ENCODE assay signal across 17 cellular contexts in genomic region chr10:55370021-55370420, GRCh38.
DNase-seq lines count a peak whose midpoint lies in the region; ATAC-seq and TF ChIP-seq lines count a peak whose summit lies in the region.
"Had no signal": no experiment of that assay in that cellular context is flagged by ENCODE, and none has a peak within 500 bp of the region (broad histone marks: within the 10 kb centered on the region; RNA-seq: fewer than 3 reads in every experiment).

No MANE protein-coding gene starts in this region.

- H3K27ac Mint-ChIP-seq in brain: peak overlapping the region in 3 of 5 experiments; percentile 6 to 83 (median 30)
- H3K27ac Mint-ChIP-seq in osteocyte (ENCODE audit: unreplicated experiment): peak overlapping the region; percentile 19
- H3K27ac Mint-ChIP-seq in natural killer cell: no peak overlapping the region
- H3K27ac Mint-ChIP-seq: activated CD4-positive, alpha-beta memory T cell treated with anti-CD3 and anti-CD28 coated beads for 36 hours; activated T-helper 1 cell treated with anti-CD3 and anti-CD28 coated beads, Interleukin-12 subunit alpha, Interleukin-12 subunit beta, Interleukin-2, Interleukin-4 antibody, amounts not matched to agents 30 ng/mL and 10 ng/mL and 1 ng/mL, durations not matched to agents 14 hours and 24 hours and 36 hours; effector memory CD8-positive, alpha-beta T cell had no signal

- no peak for ATAC-seq in GM18868 (IDR thresholded peaks at IDR 0.05; ENCODE audit: unreplicated experiment)
- ATAC-seq in GM19328 (IDR thresholded peaks at IDR 0.05; ENCODE audit: unreplicated experiment): no peak
- ATAC-seq in natural killer cell: no peak
- ATAC-seq: effector memory CD8-positive, alpha-beta T cell; HCT116 had no signal

- peak; percentile 69 for DNase-seq in GM04504 (ENCODE audit: low read depth)
- peak; percentile 16 to 78 for DNase-seq in NCI-H2081 (lab: John Stamatoyannopoulos, UW)
- no peak for DNase-seq in osteocyte (ENCODE audit: extremely low spot score, unreplicated experiment)
- DNase-seq in GDM1 (lab: John Stamatoyannopoulos, UW): no peak
- no peak for DNase-seq in natural killer cell
- DNase-seq: activated CD4-positive, alpha-beta memory T cell treated with anti-CD3 and anti-CD28 coated beads for 36 hours; aorta; C1 segment of cervical spinal cord; DMS79; effector memory CD8-positive, alpha-beta T cell; midbrain; NCI-H2029 had no signal

- H3K36me3 Mint-ChIP-seq in brain: no peaks in the 10 kb centered on the region
- no peaks in the 10 kb centered on the region for H3K36me3 Mint-ChIP-seq in osteocyte (ENCODE audit: unreplicated experiment)
- peaks cover 7% of the 10 kb centered on the region for H3K36me3 Mint-ChIP-seq in natural killer cell
- H3K36me3 Mint-ChIP-seq: activated CD4-positive, alpha-beta memory T cell treated with anti-CD3 and anti-CD28 coated beads for 36 hours had no signal

- no peaks in the 10 kb centered on the region for H3K27me3 Mint-ChIP-seq in brain
- no peaks in the 10 kb centered on the region for H3K27me3 Mint-ChIP-seq in osteocyte (ENCODE audit: unreplicated experiment)
- H3K27me3 Mint-ChIP-seq in natural killer cell (ENCODE audit: low read depth in 2 of 2): no peaks in the 10 kb centered on the region
- H3K27me3 Mint-ChIP-seq: activated CD4-positive, alpha-beta memory T cell treated with anti-CD3 and anti-CD28 coated beads for 36 hours; effector memory CD8-positive, alpha-beta T cell had no signal

- intact Hi-C loops in natural killer cell (cut with micrococcal nuclease): no loop called here

- H3K9me3 Mint-ChIP-seq in brain: peaks cover 0 to 1% (median 0%) of the 10 kb centered on the region in 5 experiments
- no peaks in the 10 kb centered on the region for H3K9me3 Mint-ChIP-seq in osteocyte (ENCODE audit: unreplicated experiment)
- H3K9me3 Mint-ChIP-seq in natural killer cell: peaks cover 10 to 14% of the 10 kb centered on the region in 2 donors
- H3K9me3 Mint-ChIP-seq: activated T-helper 1 cell treated with anti-CD3 and anti-CD28 coated beads, Interleukin-12 subunit alpha, Interleukin-12 subunit beta, Interleukin-2, Interleukin-4 antibody, amounts not matched to agents 30 ng/mL and 10 ng/mL and 1 ng/mL, durations not matched to agents 14 hours and 24 hours and 36 hours had no signal

- H3K4me1 Mint-ChIP-seq in brain: peaks cover 24% of the 10 kb centered on the region
- peaks cover 37% of the 10 kb centered on the region for H3K4me1 Mint-ChIP-seq in osteocyte (ENCODE audit: unreplicated experiment)
- no peaks in the 10 kb centered on the region for H3K4me1 Mint-ChIP-seq in natural killer cell

- TF ChIP-seq CTCF in brain (conservative IDR thresholded peaks at IDR 0.05) (no peak), osteocyte (IDR thresholded peaks at IDR 0.05) (no peak), natural killer cell (IDR thresholded peaks at IDR 0.05) (no peak)

- H3K4me3 Mint-ChIP-seq in brain: no peak overlapping the region
- no peak overlapping the region for H3K4me3 Mint-ChIP-seq in osteocyte (ENCODE audit: unreplicated experiment)
- no peak overlapping the region for H3K4me3 Mint-ChIP-seq in natural killer cell
- H3K4me3 Mint-ChIP-seq: activated CD4-positive, alpha-beta memory T cell treated with anti-CD3 and anti-CD28 coated beads for 36 hours; activated T-helper 1 cell treated with anti-CD3 and anti-CD28 coated beads, Interleukin-12 subunit alpha, Interleukin-12 subunit beta, Interleukin-2, Interleukin-4 antibody, amounts not matched to agents 30 ng/mL and 10 ng/mL and 1 ng/mL, durations not matched to agents 14 hours and 24 hours and 36 hours; effector memory CD8-positive, alpha-beta T cell had no signal

Comparison
In these comparisons a context has a peak if more than half of its experiments do, and no peak if none do; other contexts are left out.
1. DNase-seq: peak in GM04504 (single experiment) and NCI-H2081 (2 of 2); none in osteocyte (single experiment), GDM1 (single experiment) and natural killer cell (single experiment).
2. H3K27ac Mint-ChIP-seq: peak in brain (3 of 5) and osteocyte (single experiment); none in natural killer cell (0 of 2).